ENCODE assay signal across 14 cellular contexts in genomic region chr3:146164951-146165350, GRCh38. TPM values are rescaled to one million over a fixed set of nuclear protein-coding genes. Genes with fewer than 3 reads are reported as not detected.
A peak's percentile ranks its signal among the peaks of the same experiment; 100 is the strongest.
DNase-seq lines count a peak whose midpoint lies in the region; ATAC-seq and TF ChIP-seq lines count a peak whose summit lies in the region.
"Had no signal": no experiment of that assay in that cellular context is flagged by ENCODE, and none has a peak within 500 bp of the region (broad histone marks: within the 10 kb centered on the region; RNA-seq: fewer than 3 reads in every experiment).

No MANE protein-coding gene starts in this region.

- intact Hi-C loops in right cardiac atrium (cut with DNase I), result no loop called here
- intact Hi-C loops in activated CD8-positive, alpha-beta T cell treated with anti-CD3 and anti-CD28 coated beads for 36 hours (cut with micrococcal nuclease), result no loop called here

- H3K36me3 Mint-ChIP-seq in activated CD8-positive, alpha-beta T cell treated with anti-CD3 and anti-CD28 coated beads for 36 hours (ENCODE audit: low read depth), result no peaks in the 10 kb centered on the region
- H3K36me3 Mint-ChIP-seq: neural progenitor cell had no signal

- no peaks in the 10 kb centered on the region for H3K9me3 ChIP-seq in HEK293 (ENCODE audit: control insufficient read depth, insufficient read depth, low read depth, low read length)
- no peaks in the 10 kb centered on the region for H3K9me3 ChIP-seq in RWPE2 (ENCODE audit: severe bottlenecking)
- H3K9me3 ChIP-seq in right cardiac atrium (ENCODE audit: control insufficient read depth, low read length), result no peaks in the 10 kb centered on the region
- no peaks in the 10 kb centered on the region for H3K9me3 ChIP-seq in skeletal muscle tissue (ENCODE audit: control insufficient read depth in 3 of 3, low read length in 3 of 3)
- H3K9me3 ChIP-seq: spleen had no signal

- H3K4me3 Mint-ChIP-seq in activated CD8-positive, alpha-beta T cell treated with anti-CD3 and anti-CD28 coated beads for 36 hours, result no peak overlapping the region
- H3K4me3 Mint-ChIP-seq: activated T-cell treated with anti-CD3 and anti-CD28 coated beads, Interleukin-2, amount 50 U/mL, for 24 hours; neural progenitor cell had no signal

- DNase-seq in RWPE2 (ENCODE audit: low spot score) (no peak), right cardiac atrium (no peak), GOT3 (lab: John Stamatoyannopoulos, UW) (no peak)
- DNase-seq in activated CD8-positive, alpha-beta T cell treated with anti-CD3 and anti-CD28 coated beads for 36 hours, result no peak
- DNase-seq in activated CD4-positive, CD25-positive, alpha-beta regulatory T cell treated with anti-CD3 and anti-CD28 coated beads, Interleukin-2, amount 50 U/mL, for 72 hours, result no peak
- DNase-seq: activated T-cell treated with anti-CD3 and anti-CD28 coated beads, Interleukin-2, amount 50 U/mL, for 24 hours; amygdala; MM.1S; spleen; SW 1271 had no signal

- H3K27me3 ChIP-seq in RWPE2 (ENCODE audit: insufficient read depth, poor library complexity, severe bottlenecking), result no peaks in the 10 kb centered on the region
- no peaks in the 10 kb centered on the region for H3K27me3 ChIP-seq in right cardiac atrium (ENCODE audit: control insufficient read depth, insufficient read depth)
- peaks cover 0 to 4% (median 0%) of the 10 kb centered on the region in 3 donors for H3K27me3 ChIP-seq in skeletal muscle tissue (ENCODE audit: control insufficient read depth in 3 of 3, insufficient read depth in 3 of 3, low read length in 3 of 3)

- H3K9ac ChIP-seq in skeletal muscle tissue (ENCODE audit: low read depth in 1 of 3, low read length in 3 of 3), result no peak overlapping the region
- H3K9ac ChIP-seq: neural progenitor cell had no signal

- TF ChIP-seq CTCF in HEK293 (tag by site-specific recombination; IDR thresholded peaks at IDR 0.05) (no peak), RWPE2 (IDR thresholded peaks at IDR 0.05; ENCODE audit: poor library complexity, severe bottlenecking) (no peak)
- TF ChIP-seq CTCF in activated CD8-positive, alpha-beta T cell treated with anti-CD3 and anti-CD28 coated beads for 36 hours (IDR thresholded peaks at IDR 0.05), result no peak

- H3K27ac ChIP-seq in HEK293 (ENCODE audit: extremely low read depth, low read depth, low read length) (no peak overlapping the region), RWPE2 (ENCODE audit: poor library complexity, severe bottlenecking) (peak overlapping the region; percentile 97), right cardiac atrium (ENCODE audit: low read length) (peak overlapping the region; percentile 36), skeletal muscle tissue (ENCODE audit: low read depth, low read length) (peak overlapping the region; percentile 55)
- H3K27ac ChIP-seq: neural progenitor cell, spleen had no signal

- H3K9me3 Mint-ChIP-seq in activated CD8-positive, alpha-beta T cell treated with anti-CD3 and anti-CD28 coated beads for 36 hours, result no peaks in the 10 kb centered on the region
- H3K9me3 Mint-ChIP-seq: activated T-cell treated with anti-CD3 and anti-CD28 coated beads, Interleukin-2, amount 50 U/mL, for 24 hours; neural progenitor cell had no signal

- CTCF ChIA-PET in HEK293 (lab: Yijun Ruan, JAX), result interaction anchor here (2.3 kb wide), 1 partner anchor 25 kb away, joined by 6 read pairs; no protein-coding TSS in a partner anchor
- CTCF ChIA-PET in activated CD8-positive, alpha-beta T cell treated with anti-CD3 and anti-CD28 coated beads for 36 hours (lab: Charles Lee), result interaction anchor here (2.4 kb wide), 1 partner anchor 25 kb away, joined by 14 read pairs; no protein-coding TSS in a partner anchor

- no peaks in the 10 kb centered on the region for H3K36me3 ChIP-seq in HEK293 (ENCODE audit: control insufficient read depth in 2 of 2, insufficient read depth in 1 of 2, low read length in 2 of 2)
- 0 out of 2 replicates have a peak, but pooled peaks cover 3% of the 10 kb centered on the region for H3K36me3 ChIP-seq in RWPE2 (ENCODE audit: low read depth)
- no peaks in the 10 kb centered on the region for H3K36me3 ChIP-seq in skeletal muscle tissue (ENCODE audit: control insufficient read depth in 3 of 3, insufficient read depth in 3 of 3, low read length in 3 of 3)
- H3K36me3 ChIP-seq: neural progenitor cell, spleen had no signal

- H3K4me3 ChIP-seq in HEK293 (ENCODE audit: low read depth, low read length) (no peak overlapping the region), RWPE2 (ENCODE audit: severe bottlenecking) (no peak overlapping the region), right cardiac atrium (ENCODE audit: low read length) (no peak overlapping the region), skeletal muscle tissue (ENCODE audit: low read length in 3 of 3) (no peak overlapping the region)
- H3K4me3 ChIP-seq: neural progenitor cell, spleen had no signal

- POLR2A ChIA-PET in HEK293 (lab: Yijun Ruan, JAX), result no interaction called here
- POLR2A ChIA-PET in activated CD8-positive, alpha-beta T cell treated with anti-CD3 and anti-CD28 coated beads for 36 hours (lab: Charles Lee), result no interaction called here

- H3K4me1 Mint-ChIP-seq in activated CD8-positive, alpha-beta T cell treated with anti-CD3 and anti-CD28 coated beads for 36 hours (ENCODE audit: low read depth), result peaks cover 9% of the 10 kb centered on the region

- WGBS in right cardiac atrium, result 65% methylated on average over 2 of the region's 2 CpGs

- peaks cover 32% of the 10 kb centered on the region for H3K27me3 Mint-ChIP-seq in activated CD8-positive, alpha-beta T cell treated with anti-CD3 and anti-CD28 coated beads for 36 hours

- no peak overlapping the region for H3K27ac Mint-ChIP-seq in activated CD8-positive, alpha-beta T cell treated with anti-CD3 and anti-CD28 coated beads for 36 hours
- H3K27ac Mint-ChIP-seq: activated T-cell treated with anti-CD3 and anti-CD28 coated beads, Interleukin-2, amount 50 U/mL, for 24 hours; neural progenitor cell had no signal

- H3K4me1 ChIP-seq in HEK293 (ENCODE audit: control insufficient read depth, insufficient read depth, low read length) (peaks cover 2% of the 10 kb centered on the region; the same call in 1 of the 2 replicates), RWPE2 (ENCODE audit: insufficient read depth, poor library complexity, severe bottlenecking) (peaks cover 55% of the 10 kb centered on the region), right cardiac atrium (ENCODE audit: control insufficient read depth, insufficient read depth, low read length) (peaks cover 1% of the 10 kb centered on the region), skeletal muscle tissue (ENCODE audit: control insufficient read depth in 3 of 3, insufficient read depth in 3 of 3, low read length in 3 of 3) (peaks cover 2 to 12% (median 4%) of the 10 kb centered on the region in 3 donors)
- H3K4me1 ChIP-seq: neural progenitor cell had no signal

- ATAC-seq in RWPE2 (ENCODE audit: low read depth) (no peak), right cardiac atrium (no peak), GM18502 (IDR thresholded peaks at IDR 0.05; ENCODE audit: poor library complexity, unreplicated experiment) (no peak)
- no peak for ATAC-seq in activated CD8-positive, alpha-beta T cell treated with anti-CD3 and anti-CD28 coated beads for 36 hours

TF ChIP-seq in HEK293, 187 proteins besides CTCF, POLR2A, EP300 and RAD21:
- TF ChIP-seq ZBTB17 (tag by site-specific recombination; IDR thresholded peaks at IDR 0.05), result peak; percentile 32; the same call in 1 of the 2 replicates
- TF ChIP-seq ZNF639 (tag by site-specific recombination; IDR thresholded peaks at IDR 0.05), result no peak

RNA-seq across cellular contexts. Expression of gene PLOD2, which starts 4.0 kb away (rescaled TPM):
- total RNA-seq in right cardiac atrium (10 to 100 TPM; 26.8 to 30.8 (median 30.5) TPM), skeletal muscle tissue (22.4 TPM)
- 20.3 TPM for polyA plus RNA-seq in right cardiac atrium
- total RNA-seq in activated CD8-positive, alpha-beta T cell treated with anti-CD3 and anti-CD28 coated beads for 36 hours, result 1 to 10 TPM in 1 of 2 experiments, under 1 TPM in 1; 0.65 to 2.0 TPM
